Comparison of ENCODE assay signal across 29 cellular contexts in the genomic region with DNA sequence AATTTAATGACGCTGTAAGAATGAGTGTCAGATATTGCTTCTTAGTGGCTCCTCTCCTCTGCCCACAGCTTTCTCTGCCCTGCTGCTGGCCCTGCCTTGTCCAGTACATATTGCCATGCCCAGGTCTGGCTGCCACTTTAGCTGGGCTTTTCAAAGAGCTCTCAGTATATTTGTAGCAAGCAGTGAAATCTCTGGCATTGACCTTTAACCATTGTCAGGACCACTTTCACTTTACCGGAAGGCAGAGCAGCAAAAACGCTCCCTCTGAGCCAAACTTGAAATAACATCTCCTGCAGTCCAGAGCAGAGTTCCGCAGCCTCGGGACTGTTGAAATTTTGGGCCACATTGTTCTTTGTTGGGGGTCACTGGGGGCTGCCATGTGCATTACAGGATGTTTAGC.
"Had no signal": no experiment of that assay in that cellular context is flagged by ENCODE, and none has a peak within 500 bp of the region (broad histone marks: within the 10 kb centered on the region; RNA-seq: fewer than 3 reads in every experiment).

No MANE protein-coding gene starts in this region.

- H3K4me1 Mint-ChIP-seq: stimulated activated memory B cell treated with anti-CD40 and anti-IgM and Interleukin-4, amounts not matched to agents 10 μg/mL and 1 μg/mL and 100 μg/mL, for 72 hours had no signal

- H3K4me1 ChIP-seq: stomach, suprapubic skin, testis, tibial artery, tibial nerve, upper lobe of right lung, uterus, vagina had no signal

- H3K27me3 Mint-ChIP-seq: stimulated activated memory B cell treated with anti-CD40 and anti-IgM and Interleukin-4, amounts not matched to agents 10 μg/mL and 1 μg/mL and 100 μg/mL, for 72 hours; stimulated activated naive B cell treated with anti-CD40 and anti-IgM and Interleukin-4, amounts not matched to agents 10 μg/mL and 1 μg/mL and 100 μg/mL, for 72 hours; stimulated activated naive CD8-positive, alpha-beta T cell treated with anti-CD3 and anti-CD28 coated beads, Interleukin-15, amount 100 ng/mL, for 72 hours; stimulated activated naive CD8-positive, alpha-beta T cell treated with anti-CD3 and anti-CD28 coated beads, Interleukin-15, Interleukin-2, amounts not matched to agents 100 ng/mL and 50 ng/mL, for 24 hours; type B pancreatic cell had no signal

- H3K4me3 ChIP-seq: stomach, suprapubic skin, testis, thoracic aorta, thyroid gland, tibial artery, tibial nerve, transverse colon, upper lobe of left lung, upper lobe of right lung, uterus, vagina had no signal

- H3K27ac ChIP-seq: stomach, suprapubic skin, testis, thoracic aorta, thyroid gland, tibial artery, tibial nerve, upper lobe of right lung, uterus, vagina had no signal

- H3K36me3 ChIP-seq: thoracic aorta, thyroid gland, uterus had no signal

- DNase-seq: stimulated activated CD4-positive, alpha-beta T cell treated with anti-CD3 and anti-CD28 coated beads, Interleukin-2, amount 100 ng/mL, for 48 hours; stimulated activated CD4-positive, alpha-beta T cell treated with anti-CD3 and anti-CD28 coated beads, Interleukin-4, amount 100 ng/mL, for 1 hour; stimulated activated CD4-positive, alpha-beta T cell treated with anti-CD3 and anti-CD28 coated beads, Interleukin-4, amount 100 ng/mL, for 24 hours; stimulated activated CD4-positive, alpha-beta T cell treated with anti-CD3 and anti-CD28 coated beads, Interleukin-4, amount 100 ng/mL, for 4 hours; stimulated activated CD8-positive, alpha-beta memory T cell treated with anti-CD3 and anti-CD28 coated beads, Interleukin-4, amount 100 ng/mL, for 48 hours; stimulated activated naive B cell treated with anti-CD40 and anti-IgM and Interleukin-4, amounts not matched to agents 10 μg/mL and 1 μg/mL and 100 μg/mL, for 72 hours; stimulated activated naive CD4-positive, alpha-beta T cell; stimulated activated naive CD4-positive, alpha-beta T cell treated with Interleukin-2 at 50 U/mL for 16 hours; stimulated activated naive CD8-positive, alpha-beta T cell treated with anti-CD3 and anti-CD28 coated beads, Interleukin-15, amount 100 ng/mL, for 72 hours; stimulated activated naive CD8-positive, alpha-beta T cell treated with anti-CD3 and anti-CD28 coated beads, Interleukin-15, Interleukin-2, amounts not matched to agents 100 U/mL and 50 U/mL, for 24 hours; stomach; substantia nigra; testis; thyroid gland; tibial artery; transverse colon; trophoblast cell; upper lobe of left lung; upper lobe of right lung; uterus had no signal

- H3K4me3 Mint-ChIP-seq: stimulated activated effector memory CD8-positive, alpha-beta T cell treated with anti-CD3 and anti-CD28 coated beads, Interleukin-12 subunit alpha, Interleukin-12 subunit beta, amount 100 ng/mL, for 72 hours; stimulated activated memory B cell treated with anti-CD40 and anti-IgM and Interleukin-4, amounts not matched to agents 10 μg/mL and 1 μg/mL and 100 μg/mL, for 72 hours; stimulated activated naive B cell treated with anti-CD40 and anti-IgM and Interleukin-4, amounts not matched to agents 10 μg/mL and 1 μg/mL and 100 μg/mL, for 72 hours; stimulated activated naive CD8-positive, alpha-beta T cell treated with anti-CD3 and anti-CD28 coated beads, Interleukin-15, amount 100 ng/mL, for 72 hours; stimulated activated naive CD8-positive, alpha-beta T cell treated with anti-CD3 and anti-CD28 coated beads, Interleukin-15, Interleukin-2, amounts not matched to agents 100 ng/mL and 50 ng/mL, for 24 hours; type B pancreatic cell had no signal

- H3K27ac Mint-ChIP-seq: stimulated activated effector memory CD8-positive, alpha-beta T cell treated with anti-CD3 and anti-CD28 coated beads, Interleukin-12 subunit alpha, Interleukin-12 subunit beta, amount 100 ng/mL, for 72 hours; stimulated activated memory B cell treated with anti-CD40 and anti-IgM and Interleukin-4, amounts not matched to agents 10 μg/mL and 1 μg/mL and 100 μg/mL, for 72 hours; stimulated activated naive B cell treated with anti-CD40 and anti-IgM and Interleukin-4, amounts not matched to agents 10 μg/mL and 1 μg/mL and 100 μg/mL, for 72 hours; stimulated activated naive CD8-positive, alpha-beta T cell treated with anti-CD3 and anti-CD28 coated beads, Interleukin-15, amount 100 ng/mL, for 72 hours; stimulated activated naive CD8-positive, alpha-beta T cell treated with anti-CD3 and anti-CD28 coated beads, Interleukin-15, Interleukin-2, amounts not matched to agents 100 ng/mL and 50 ng/mL, for 24 hours; type B pancreatic cell had no signal

- FAIRE-seq: urothelium cell line had no signal

- ATAC-seq: stimulated activated effector memory CD8-positive, alpha-beta T cell treated with anti-CD3 and anti-CD28 coated beads, Interleukin-12 subunit alpha, Interleukin-12 subunit beta, amount 100 ng/mL, for 72 hours; stimulated activated memory B cell treated with anti-CD40 and anti-IgM and Interleukin-4, amounts not matched to agents 10 μg/mL and 1 μg/mL and 100 μg/mL, for 72 hours; stimulated activated naive B cell treated with anti-CD40 and anti-IgM and Interleukin-4, amounts not matched to agents 10 μg/mL and 1 μg/mL and 100 μg/mL, for 72 hours; stimulated activated naive CD8-positive, alpha-beta T cell treated with anti-CD3 and anti-CD28 coated beads, Interleukin-15, amount 100 ng/mL, for 72 hours; stimulated activated naive CD8-positive, alpha-beta T cell treated with anti-CD3 and anti-CD28 coated beads, Interleukin-15, Interleukin-2, amounts not matched to agents 100 U/mL and 50 U/mL, for 24 hours; upper lobe of right lung had no signal

- H3K27me3 ChIP-seq: stomach, suprapubic skin, testis, thyroid gland, tibial artery, tibial nerve, transverse colon, upper lobe of left lung, upper lobe of right lung, uterus, vagina had no signal

- H3K9me3 ChIP-seq: stomach, suprapubic skin, testis, thoracic aorta, thyroid gland, tibial artery, tibial nerve, transverse colon, upper lobe of left lung, upper lobe of right lung, uterus, vagina had no signal

- H3K9me3 Mint-ChIP-seq: stimulated activated effector memory CD8-positive, alpha-beta T cell treated with anti-CD3 and anti-CD28 coated beads, Interleukin-12 subunit alpha, Interleukin-12 subunit beta, amount 100 ng/mL, for 72 hours; stimulated activated memory B cell treated with anti-CD40 and anti-IgM and Interleukin-4, amounts not matched to agents 10 μg/mL and 1 μg/mL and 100 μg/mL, for 72 hours; stimulated activated naive B cell treated with anti-CD40 and anti-IgM and Interleukin-4, amounts not matched to agents 10 μg/mL and 1 μg/mL and 100 μg/mL, for 72 hours; stimulated activated naive CD8-positive, alpha-beta T cell treated with anti-CD3 and anti-CD28 coated beads, Interleukin-15, amount 100 ng/mL, for 72 hours; stimulated activated naive CD8-positive, alpha-beta T cell treated with anti-CD3 and anti-CD28 coated beads, Interleukin-15, Interleukin-2, amounts not matched to agents 100 ng/mL and 50 ng/mL, for 24 hours; type B pancreatic cell had no signal
